ENCODE assay signal across 22 cellular contexts in the genomic region with DNA sequence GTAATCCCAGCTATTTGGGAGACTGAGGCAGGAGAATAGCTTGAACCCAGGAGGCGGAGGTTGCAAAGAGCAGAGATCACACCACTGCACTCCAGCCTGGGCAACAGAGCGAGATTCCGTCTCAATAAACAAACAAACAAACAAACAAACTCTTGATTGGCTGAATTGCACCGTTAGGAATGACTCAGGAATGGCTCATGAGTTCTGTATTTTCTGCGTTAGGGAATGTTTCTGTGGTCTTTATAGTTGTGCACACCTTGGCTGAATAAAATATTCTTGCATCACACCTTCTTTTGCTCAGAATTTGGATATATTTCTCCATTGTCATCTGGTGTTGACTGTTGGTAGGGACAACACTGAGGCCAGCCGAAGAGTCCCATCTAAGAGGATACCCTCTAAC. TPM values are rescaled to one million over a fixed set of nuclear protein-coding genes. Genes with fewer than 3 reads are reported as not detected.
A peak's percentile ranks its signal among the peaks of the same experiment; 100 is the strongest.
DNase-seq lines count a peak whose midpoint lies in the region; ATAC-seq, FAIRE-seq and TF ChIP-seq lines count a peak whose summit lies in the region.
"Had no signal": no experiment of that assay in that cellular context is flagged by ENCODE, and none has a peak within 500 bp of the region (broad histone marks: within the 10 kb centered on the region; RNA-seq: fewer than 3 reads in every experiment).

No MANE protein-coding gene starts in this region.

- H3K4me3 Mint-ChIP-seq in osteocyte (ENCODE audit: unreplicated experiment): no peak overlapping the region
- H3K4me3 Mint-ChIP-seq: CD4-positive, CD25-positive, alpha-beta regulatory T cell; CD8-positive, alpha-beta memory T cell; H9 had no signal

- ATAC-seq in RWPE2 (ENCODE audit: low read depth) (peak; percentile 47; the same call in 2 of the 3 replicates), HG03159 (IDR thresholded peaks at IDR 0.05; ENCODE audit: unreplicated experiment) (no peak), GM21390 (IDR thresholded peaks at IDR 0.05; ENCODE audit: unreplicated experiment) (no peak)

- H3K9me3 Mint-ChIP-seq in osteocyte (ENCODE audit: unreplicated experiment): no peaks in the 10 kb centered on the region
- H3K9me3 Mint-ChIP-seq: CD4-positive, CD25-positive, alpha-beta regulatory T cell; CD8-positive, alpha-beta memory T cell; H9 had no signal

- no peaks in the 10 kb centered on the region for H3K27me3 Mint-ChIP-seq in osteocyte (ENCODE audit: unreplicated experiment)

- H3K4me3 ChIP-seq in RWPE2 (ENCODE audit: severe bottlenecking) (no peak overlapping the region), bronchial epithelial cell (ENCODE audit: low read depth, low read length) (no peak overlapping the region)

- H3K27ac Mint-ChIP-seq in osteocyte (ENCODE audit: unreplicated experiment): peak overlapping the region; percentile 6
- H3K27ac Mint-ChIP-seq: CD4-positive, CD25-positive, alpha-beta regulatory T cell; CD8-positive, alpha-beta memory T cell; H9 had no signal

- peaks cover 2% of the 10 kb centered on the region for H3K9me3 ChIP-seq in RWPE2 (ENCODE audit: severe bottlenecking)
- H3K9me3 ChIP-seq: BE2C had no signal

- DNase-seq in M059J (ENCODE audit: low read depth) (peak; percentile 49), RWPE2 (ENCODE audit: low spot score) (no peak), bronchial epithelial cell (ENCODE audit: low read depth) (peak; percentile 69), osteocyte (ENCODE audit: extremely low spot score, unreplicated experiment) (no peak), inferior parietal cortex (ENCODE audit: extremely low spot score) (no peak)
- DNase-seq: ACHN; BE2C; C1 segment of cervical spinal cord; CD4-positive, CD25-positive, alpha-beta regulatory T cell; CD8-positive, alpha-beta memory T cell; COR-L47; DMS 273 treated with DMSO at 0.1 percent for 48 hours; DMS53; GDM1; H9 had no signal

- FAIRE-seq in bronchial epithelial cell (lab: Jason Lieb, UNC): no peak
- FAIRE-seq: A204.1, GM12892, GM18507, H1 had no signal

- peaks cover 60% of the 10 kb centered on the region for H3K4me1 Mint-ChIP-seq in osteocyte (ENCODE audit: unreplicated experiment)
- H3K4me1 Mint-ChIP-seq: CD8-positive, alpha-beta memory T cell; H9 had no signal

- H3K36me3 Mint-ChIP-seq in osteocyte (ENCODE audit: unreplicated experiment): peaks cover 2% of the 10 kb centered on the region
- H3K36me3 Mint-ChIP-seq: CD4-positive, CD25-positive, alpha-beta regulatory T cell had no signal

- TF ChIP-seq CTCF in RWPE2 (IDR thresholded peaks at IDR 0.05; ENCODE audit: poor library complexity, severe bottlenecking) (no peak), bronchial epithelial cell (IDR thresholded peaks at IDR 0.05; ENCODE audit: insufficient read depth, low read length, severe bottlenecking) (no peak), osteocyte (IDR thresholded peaks at IDR 0.05) (no peak)

- no peaks in the 10 kb centered on the region for H3K36me3 ChIP-seq in RWPE2 (ENCODE audit: low read depth)
- no peaks in the 10 kb centered on the region for H3K36me3 ChIP-seq in bronchial epithelial cell (ENCODE audit: control insufficient read depth, insufficient read depth, low read length)
- H3K36me3 ChIP-seq: BE2C had no signal

- H3K27ac ChIP-seq in RWPE2 (ENCODE audit: poor library complexity, severe bottlenecking): peak overlapping the region; percentile 74

- H3K27me3 ChIP-seq in RWPE2 (ENCODE audit: insufficient read depth, poor library complexity, severe bottlenecking): no peaks in the 10 kb centered on the region
- no peaks in the 10 kb centered on the region for H3K27me3 ChIP-seq in bronchial epithelial cell (ENCODE audit: control insufficient read depth, insufficient read depth, low read length)
- H3K27me3 ChIP-seq: BE2C had no signal

- peaks cover 25% of the 10 kb centered on the region for H3K4me1 ChIP-seq in RWPE2 (ENCODE audit: insufficient read depth, poor library complexity, severe bottlenecking)

RNA-seq across cellular contexts. Expression of gene PI16, which starts 19.7 kb away (rescaled TPM):
- not detected in 2 replicates for total RNA-seq in M059J (2014; rRNA removed; shearing (Covaris generic))
- total RNA-seq in bronchial epithelial cell (not detected in 2 replicates), osteocyte (not detected in 2 replicates)
- total RNA-seq: H1, H9, HT-29 had no signal

RNA-seq across cellular contexts. Expression of gene C6orf89, which starts 49.1 kb away (rescaled TPM):
- 84.5 and 91.1 TPM in 2 replicates for total RNA-seq in M059J (2014; rRNA removed; shearing (Covaris generic))
- total RNA-seq in bronchial epithelial cell (21.9 and 26.8 TPM in 2 replicates), osteocyte (71.2 and 73.2 TPM in 2 replicates)

RNA-seq across cellular contexts. Expression of gene MTCH1, which starts 51.1 kb away (rescaled TPM):
- total RNA-seq in M059J (2014; rRNA removed; shearing (Covaris generic)): 385 and 490 TPM in 2 replicates
- total RNA-seq in bronchial epithelial cell: 138 and 156 TPM in 2 replicates
- total RNA-seq in osteocyte: 175 and 180 TPM in 2 replicates

Comparison
In these comparisons a context has a peak if more than half of its experiments do, and no peak if none do; other contexts are left out.
1. DNase-seq: peak in M059J (single experiment) and bronchial epithelial cell (single experiment); none in RWPE2 (single experiment), osteocyte (single experiment) and inferior parietal cortex (single experiment).